Comparison of ENCODE assay signal across 8 cellular contexts in the genomic region with DNA sequence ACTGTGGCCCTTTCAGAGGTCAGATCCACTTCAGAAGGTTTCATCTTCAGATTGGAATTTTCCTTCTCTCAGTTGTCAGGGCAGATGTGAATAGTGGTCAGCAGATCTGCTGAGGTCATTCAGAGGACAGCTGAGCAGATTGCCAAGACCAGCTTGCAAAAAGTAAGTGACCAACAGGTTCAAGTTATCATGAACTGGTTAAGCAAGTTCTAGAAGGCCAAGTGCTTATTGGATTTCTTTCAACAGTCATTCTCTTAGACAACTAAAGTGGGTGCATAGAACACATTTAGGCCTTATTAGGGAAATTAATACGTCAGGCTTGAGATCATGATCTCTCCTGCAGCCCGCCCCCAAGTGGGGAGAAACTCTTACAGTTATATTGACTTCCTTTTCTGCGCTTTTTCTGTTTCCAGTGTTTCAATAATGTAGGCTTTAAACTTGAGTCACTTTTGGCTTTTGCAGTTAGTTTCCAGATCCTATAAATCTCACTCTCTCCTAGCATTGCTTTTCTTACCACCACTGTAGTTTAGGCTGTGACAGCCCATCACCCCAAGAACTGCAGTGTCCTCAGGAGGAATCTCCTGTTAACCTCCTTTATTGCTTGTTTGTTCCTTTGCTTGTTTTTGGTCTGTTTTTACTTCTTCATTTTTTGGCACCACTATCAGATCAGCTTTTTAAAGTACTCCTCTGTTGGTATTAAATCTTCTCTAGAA.
DNase-seq lines count a peak whose midpoint lies in the region; ATAC-seq, FAIRE-seq and TF ChIP-seq lines count a peak whose summit lies in the region.

No MANE protein-coding gene starts in this region.

- TF ChIP-seq CTCF in mammary epithelial cell (conservative IDR thresholded peaks at IDR 0.05 in 1 of 2, IDR thresholded peaks at IDR 0.05 in 1 of 2; ENCODE audit: extremely low read depth in 1 of 2, insufficient read depth in 1 of 2, low read depth in 1 of 2, low read length in 2 of 2): no peak
- peak in 1 of 2 donors; percentile 15 for TF ChIP-seq CTCF in left lung (IDR thresholded peaks at IDR 0.05)
- TF ChIP-seq CTCF in upper lobe of right lung (IDR thresholded peaks at IDR 0.05): peak; percentile 24
- TF ChIP-seq CTCF in GM10248 (IDR thresholded peaks at IDR 0.05; ENCODE audit: control extremely low read depth, extremely low read depth, low read depth, missing control alignments): no peak

- H2AFZ ChIP-seq in mammary epithelial cell (ENCODE audit: low read depth, low read length): no peak overlapping the region

- H3K4me1 ChIP-seq in mammary epithelial cell (ENCODE audit: insufficient read depth, low read length): peaks cover 12% of the 10 kb centered on the region
- H3K4me1 ChIP-seq in left lung: peaks cover 32 to 39% of the 10 kb centered on the region in 2 donors
- H3K4me1 ChIP-seq in upper lobe of right lung: peaks cover 36% of the 10 kb centered on the region

- H3K9me3 ChIP-seq in mammary epithelial cell (replicated peaks; ENCODE audit: insufficient read depth, low read length): no peaks in the 10 kb centered on the region
- no peaks in the 10 kb centered on the region for H3K9me3 ChIP-seq in left lung
- H3K9me3 ChIP-seq in upper lobe of right lung: no peaks in the 10 kb centered on the region

- intact Hi-C loops in mammary epithelial cell (cut with micrococcal nuclease): no loop called here
- intact Hi-C loops in left lung (cut with DNase I): no loop called here
- intact Hi-C loops in upper lobe of right lung (cut with DNase I): no loop called here

- H4K20me1 ChIP-seq in mammary epithelial cell (ENCODE audit: insufficient read depth, low read length): no peaks in the 10 kb centered on the region

- H3K36me3 ChIP-seq in mammary epithelial cell (ENCODE audit: insufficient read depth, low read length) (no peaks in the 10 kb centered on the region), left lung (no peaks in the 10 kb centered on the region), upper lobe of right lung (peaks cover under 1% of the 10 kb centered on the region)

- peak; percentile 8 for DNase-seq in NOMO-1 treated with DMSO at 0.1 percent for 48 hours (lab: John Stamatoyannopoulos, UW; ENCODE audit: unreplicated experiment)
- DNase-seq in NOMO-1 treated with dmso at 0.1 percent for 144 hours (lab: John Stamatoyannopoulos, UW; ENCODE audit: unreplicated experiment): no peak
- DNase-seq in mammary epithelial cell: peak; percentile 23
- DNase-seq in left lung: peak in 1 of 2 donors; percentile 61
- DNase-seq in upper lobe of right lung: no peak
- DNase-seq in GM10248 (ENCODE audit: extremely low spot score): no peak
- DNase-seq in GM19239 (ENCODE audit: insufficient read length, low spot score): no peak

- no peak overlapping the region for H3K4me2 ChIP-seq in mammary epithelial cell (ENCODE audit: insufficient read depth, low read depth, low read length)

- POLR2A ChIA-PET in GM10248 (lab: Yijun Ruan, JAX): no interaction called here

- peak; percentile 85 for ATAC-seq in left lung
- ATAC-seq in upper lobe of right lung: peak; percentile 85
- ATAC-seq in GM19463 (IDR thresholded peaks at IDR 0.05; ENCODE audit: unreplicated experiment): no peak

- peaks cover 17% of the 10 kb centered on the region for H3K79me2 ChIP-seq in mammary epithelial cell (ENCODE audit: insufficient read depth, low read length)

- H3K4me3 ChIP-seq in mammary epithelial cell (replicated peaks in 1 of 3; ENCODE audit: insufficient read depth in 1 of 3, low read depth in 2 of 3, low read length in 3 of 3): no peak overlapping the region
- H3K4me3 ChIP-seq in left lung: no peak overlapping the region
- H3K4me3 ChIP-seq in upper lobe of right lung: no peak overlapping the region

- H3K27ac ChIP-seq in mammary epithelial cell (ENCODE audit: insufficient read depth, low read depth, low read length) (no peak overlapping the region), left lung (peak overlapping the region; percentile 53 to 81), upper lobe of right lung (peak overlapping the region; percentile 48)

- BruUV-seq in mammary epithelial cell (replicated peaks; lab: Mats Ljungman, UMichigan): no TSS peak

- in situ Hi-C loops in mammary epithelial cell (cut with MboI; ENCODE audit: low sequenced_read_pairs in 2 of 2): no loop called here

- FAIRE-seq in GM19239 (lab: Jason Lieb, UNC): no peak

- H3K27me3 ChIP-seq in mammary epithelial cell (ENCODE audit: insufficient read depth, low read length) (no peaks in the 10 kb centered on the region), left lung (no peaks in the 10 kb centered on the region), upper lobe of right lung (no peaks in the 10 kb centered on the region)

- 49% methylated on average over 3 of the region's 3 CpGs for WGBS in mammary epithelial cell (ENCODE audit: low coverage, missing lambda C conversion rate)

- CTCF ChIA-PET in mammary epithelial cell (lab: Charles Lee; ENCODE audit: low non-redundant PET) (no interaction called here), GM10248 (lab: Yijun Ruan, JAX) (interaction anchor here (1.2 to 3.6 kb wide), 5 partner anchors 8 to 180 kb away, joined by 3 to 11 read pairs (median 3); no protein-coding TSS in a partner anchor)

- dilution Hi-C loops in mammary epithelial cell (cut with HindIII; ENCODE audit: low sequenced_read_pairs): no loop called here

- H3K9ac ChIP-seq in mammary epithelial cell (ENCODE audit: insufficient read depth, low read length): no peak overlapping the region

Comparison
In these comparisons a context has a peak if more than half of its experiments do, and no peak if none do; other contexts are left out.
1. DNase-seq: peak in NOMO-1 treated with DMSO at 0.1 percent for 48 hours (single experiment) and mammary epithelial cell (single experiment); none in NOMO-1 treated with dmso at 0.1 percent for 144 hours (single experiment), upper lobe of right lung (single experiment), GM10248 (single experiment) and GM19239 (single experiment).